27 cellular contexts compared by ENCODE assay signal in genomic region chr2:67619204-67619603, GRCh38.
"Had no signal": no experiment of that assay in that cellular context is flagged by ENCODE, and none has a peak within 500 bp of the region (broad histone marks: within the 10 kb centered on the region; RNA-seq: fewer than 3 reads in every experiment).

No MANE protein-coding gene starts in this region.

- ATAC-seq: activated CD8-positive, alpha-beta T cell treated with anti-CD3 and anti-CD28 coated beads for 36 hours; activated T-cell treated with anti-CD3 and anti-CD28 coated beads, Interleukin-2, amount 50 U/mL, for 72 hours; Panc1 had no signal

- H3K27me3 ChIP-seq: ascending aorta, cardiac muscle cell, SJCRH30 had no signal

- H3K4me3 ChIP-seq: ascending aorta, cardiac muscle cell, SJCRH30, SK-N-MC had no signal

- H3K9me3 ChIP-seq: ascending aorta had no signal

- DNase-seq: activated CD4-positive, alpha-beta T cell treated with anti-CD3 and anti-CD28 coated beads for 1 hour; activated CD4-positive, alpha-beta T cell treated with anti-CD3 and anti-CD28 coated beads for 48 hours; activated CD4-positive, alpha-beta T cell treated with anti-CD3 and anti-CD28 coated beads, Interleukin-2, amount 50 U/mL, for 4 hours; activated CD4-positive, CD25-positive, alpha-beta regulatory T cell; activated CD8-positive, alpha-beta T cell treated with anti-CD3 and anti-CD28 coated beads for 36 hours; activated gamma-delta T cell; activated naive CD4-positive, alpha-beta T cell treated with Interleukin-2 at 50 U/mL for 16 hours; activated naive CD8-positive, alpha-beta T cell treated with anti-CD3 and anti-CD28 coated beads, Interleukin-2, amount 10 ng/mL, durations not matched to agents 7 days and 5 days; activated T-cell treated with anti-CD3 and anti-CD28 coated beads, Interleukin-2, amount 50 U/mL, for 1 hour; activated T-cell treated with anti-CD3 and anti-CD28 coated beads, Interleukin-2, amount 50 U/mL, for 72 hours; amygdala; Kasumi-1; KG1; NCI-H1105 treated with DMSO at 0.1 percent for 48 hours; NCI-H1436; NCI-H1694 treated with DMSO at 0.1 percent for 48 hours; NCI-H2029; NCI-H345; NCI-H524 treated with DMSO at 0.1 percent for 48 hours; SHP77; SJCRH30; T1000; WERI-Rb-1 had no signal

- H3K27ac ChIP-seq: ascending aorta, cardiac muscle cell, SJCRH30, SK-N-MC, WERI-Rb-1 had no signal

- H3K36me3 ChIP-seq: ascending aorta, cardiac muscle cell, SJCRH30, WERI-Rb-1 had no signal

- H3K4me1 ChIP-seq: ascending aorta had no signal
